In genomic region chr2:33650171-33650570, GRCh38 we compare ENCODE assay signal across 30 cellular contexts.
"Had no signal": no experiment of that assay in that cellular context is flagged by ENCODE, and none has a peak within 500 bp of the region (broad histone marks: within the 10 kb centered on the region; RNA-seq: fewer than 3 reads in every experiment).

No MANE protein-coding gene starts in this region.

- DNase-seq: activated B cell treated with CpG ODN at 0.5 μM for 24 hours; activated CD4-positive, alpha-beta memory T cell treated with anti-CD3 and anti-CD28 coated beads for 36 hours; activated CD4-positive, alpha-beta memory T cell treated with anti-CD3 and anti-CD28 coated beads, Interleukin-2, amount 10 ng/mL, durations not matched to agents 7 days and 5 days; activated CD4-positive, alpha-beta T cell treated with anti-CD3 and anti-CD28 coated beads for 1 hour; activated CD4-positive, alpha-beta T cell treated with anti-CD3 and anti-CD28 coated beads for 36 hours; activated CD4-positive, alpha-beta T cell treated with anti-CD3 and anti-CD28 coated beads for 4 hours; activated CD4-positive, alpha-beta T cell treated with anti-CD3 and anti-CD28 coated beads for 48 hours; activated CD4-positive, alpha-beta T cell treated with anti-CD3 and anti-CD28 coated beads, Interleukin-2, amount 10 ng/mL, durations not matched to agents 24 days and 14 days; activated CD4-positive, alpha-beta T cell treated with anti-CD3 and anti-CD28 coated beads, Interleukin-2, amount 10 ng/mL, durations not matched to agents 7 days and 5 days; activated CD4-positive, alpha-beta T cell treated with anti-CD3 and anti-CD28 coated beads, Interleukin-2, amount 50 U/mL, for 1 hour; activated CD4-positive, alpha-beta T cell treated with anti-CD3 and anti-CD28 coated beads, Interleukin-2, amount 50 U/mL, for 4 hours; activated CD4-positive, alpha-beta T cell treated with anti-CD3 and anti-CD28 coated beads, Interleukin-2, amount 50 U/mL, for 48 hours; activated CD4-positive, CD25-positive, alpha-beta regulatory T cell; activated CD4-positive, CD25-positive, alpha-beta regulatory T cell treated with anti-CD3 and anti-CD28 coated beads, Interleukin-2, amount 50 U/mL, for 72 hours; activated CD8-positive, alpha-beta memory T cell treated with anti-CD3 and anti-CD28 coated beads for 24 hours; activated CD8-positive, alpha-beta memory T cell treated with anti-CD3 and anti-CD28 coated beads, Interleukin-2, amount 10 ng/mL, durations not matched to agents 7 days and 5 days; activated CD8-positive, alpha-beta memory T cell treated with anti-CD3 and anti-CD28 coated beads, Interleukin-2, amount 50 U/mL, for 4 hours; activated CD8-positive, alpha-beta memory T cell treated with anti-CD3 and anti-CD28 coated beads, Interleukin-2, amount 50 U/mL, for 48 hours; activated CD8-positive, alpha-beta T cell treated with anti-CD3 and anti-CD28 coated beads for 36 hours; activated CD8-positive, alpha-beta T cell treated with anti-CD3 and anti-CD28 coated beads, Interleukin-2, amount 10 ng/mL, durations not matched to agents 7 days and 5 days; T-cell; T-helper 1 cell; T-helper 17 cell; T-helper 2 cell; T-helper 9 cell; T1000; WERI-Rb-1 had no signal

- H3K36me3 ChIP-seq: WERI-Rb-1 had no signal

- ATAC-seq: activated CD4-positive, alpha-beta T cell treated with anti-CD3 and anti-CD28 coated beads for 36 hours; activated CD4-positive, CD25-positive, alpha-beta regulatory T cell treated with anti-CD3 and anti-CD28 coated beads, Interleukin-2, amount 50 U/mL, for 24 hours; activated CD8-positive, alpha-beta memory T cell treated with anti-CD3 and anti-CD28 coated beads, Interleukin-2, amount 10 ng/mL, durations not matched to agents 7 days and 5 days; activated CD8-positive, alpha-beta T cell treated with anti-CD3 and anti-CD28 coated beads for 36 hours; activated CD8-positive, alpha-beta T cell treated with anti-CD3 and anti-CD28 coated beads, Interleukin-2, amount 10 ng/mL, durations not matched to agents 7 days and 5 days; T-cell; T-helper 17 cell; WTC11 had no signal

- H3K27ac ChIP-seq: VCaP, WERI-Rb-1 had no signal
